In the genomic region with DNA sequence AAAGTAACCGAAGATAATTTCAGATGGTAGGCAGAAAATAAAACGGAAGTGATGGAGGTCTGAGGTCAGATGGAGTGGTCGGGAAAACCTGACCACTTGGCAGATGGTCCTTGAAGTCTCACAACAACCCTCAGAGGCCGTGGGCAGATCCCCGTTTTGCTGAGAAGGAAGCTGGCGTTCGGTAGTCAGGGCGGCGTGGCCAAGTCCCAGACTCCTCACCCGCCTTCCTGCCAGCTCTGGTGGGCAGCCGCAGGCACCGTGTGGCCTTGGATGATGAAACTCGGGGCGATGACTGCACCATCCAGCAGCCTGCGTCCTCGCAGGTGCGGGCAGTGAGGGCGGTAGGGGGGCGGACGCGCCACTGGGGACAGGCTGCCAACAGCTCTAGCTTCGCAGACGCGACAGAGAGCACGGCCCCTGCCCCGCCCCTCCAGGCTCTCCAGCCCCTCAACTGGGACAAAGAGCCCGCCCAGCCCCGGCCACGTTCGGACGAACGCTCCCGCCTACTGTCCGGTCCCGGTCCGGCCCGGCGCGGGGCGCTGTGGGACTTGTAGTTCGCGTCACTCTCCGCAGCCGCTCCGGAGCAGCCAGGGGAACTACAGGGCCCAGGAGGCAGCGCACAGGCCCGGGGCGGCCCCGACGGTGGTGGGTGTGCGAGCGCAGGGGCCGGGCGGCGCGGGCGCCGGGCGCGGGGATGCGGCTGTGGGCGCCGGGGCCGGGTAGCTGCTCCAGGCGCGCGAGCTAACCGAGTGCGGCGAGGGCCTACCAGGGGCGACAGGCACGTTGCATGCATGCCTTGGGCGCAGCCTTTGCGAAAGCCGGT, we compare ENCODE assay signal across 8 cellular contexts. TPM values are rescaled to one million over a fixed set of nuclear protein-coding genes. Genes with fewer than 3 reads are reported as not detected.
DNase-seq lines count a peak whose midpoint lies in the region; ATAC-seq and TF ChIP-seq lines count a peak whose summit lies in the region.

A gene with protein sequence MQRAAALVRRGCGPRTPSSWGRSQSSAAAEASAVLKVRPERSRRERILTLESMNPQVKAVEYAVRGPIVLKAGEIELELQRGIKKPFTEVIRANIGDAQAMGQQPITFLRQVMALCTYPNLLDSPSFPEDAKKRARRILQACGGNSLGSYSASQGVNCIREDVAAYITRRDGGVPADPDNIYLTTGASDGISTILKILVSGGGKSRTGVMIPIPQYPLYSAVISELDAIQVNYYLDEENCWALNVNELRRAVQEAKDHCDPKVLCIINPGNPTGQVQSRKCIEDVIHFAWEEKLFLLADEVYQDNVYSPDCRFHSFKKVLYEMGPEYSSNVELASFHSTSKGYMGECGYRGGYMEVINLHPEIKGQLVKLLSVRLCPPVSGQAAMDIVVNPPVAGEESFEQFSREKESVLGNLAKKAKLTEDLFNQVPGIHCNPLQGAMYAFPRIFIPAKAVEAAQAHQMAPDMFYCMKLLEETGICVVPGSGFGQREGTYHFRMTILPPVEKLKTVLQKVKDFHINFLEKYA (plus strand): TSS at position 673 of the 823 bp plus-strand sequence. CDS start 354 bp downstream, outside the sequence.

- no peaks in the 10 kb centered on the region for H3K9me3 Mint-ChIP-seq in chondrocyte (ENCODE audit: low read depth)

- peaks cover 4% of the 10 kb centered on the region for H3K36me3 Mint-ChIP-seq in chondrocyte (ENCODE audit: low read depth)

- TF ChIP-seq CTCF in chondrocyte (IDR thresholded peaks at IDR 0.05) (peak; percentile 45), kidney epithelial cell (IDR thresholded peaks at IDR 0.05; ENCODE audit: insufficient read depth, low read length, poor library complexity, severe bottlenecking) (no peak)

- H3K27ac Mint-ChIP-seq in chondrocyte (ENCODE audit: unreplicated experiment): peak within 1 kb of the TSS; percentile 99

- peak within 1 kb of the TSS; percentile 95 for H3K4me3 Mint-ChIP-seq in chondrocyte (ENCODE audit: unreplicated experiment)

- peaks cover 39% of the 10 kb centered on the region for H3K4me1 Mint-ChIP-seq in chondrocyte (ENCODE audit: low read depth)

- no peaks in the 10 kb centered on the region for H3K36me3 ChIP-seq in kidney epithelial cell (ENCODE audit: control insufficient read depth, insufficient read depth, low read length)

- H3K27me3 ChIP-seq in kidney epithelial cell (ENCODE audit: control insufficient read depth, insufficient read depth, low read length): no peaks in the 10 kb centered on the region

- H3K27me3 Mint-ChIP-seq in chondrocyte (ENCODE audit: low read depth): peaks cover 1% of the 10 kb centered on the region

- peak within 1 kb of the TSS; percentile 82 for H3K4me3 ChIP-seq in kidney epithelial cell (ENCODE audit: low read depth, low read length)

- peak; percentile 98 for DNase-seq in Ammon's horn (ENCODE audit: low spot score)
- DNase-seq in NCI-H446 (lab: John Stamatoyannopoulos, UW): peak; percentile 29 to 90
- DNase-seq in activated CD4-positive, alpha-beta T cell treated with anti-CD3 and anti-CD28 coated beads for 24 hours (ENCODE audit: low read depth in 2 of 2): peak; percentile 63 to 83
- peak; percentile 99 for DNase-seq in chondrocyte (ENCODE audit: low spot score)
- peak; percentile 78 for DNase-seq in kidney epithelial cell (ENCODE audit: low read depth)
- peak; percentile 93 for DNase-seq in stimulated activated CD4-positive, alpha-beta T cell treated with anti-CD3 and anti-CD28 coated beads, Interleukin-15, amount 100 ng/mL, for 24 hours

- ATAC-seq in GM19035 (IDR thresholded peaks at IDR 0.05; ENCODE audit: unreplicated experiment) (peak; percentile 98), HG03342 (IDR thresholded peaks at IDR 0.05; ENCODE audit: unreplicated experiment) (peak; percentile 98)

RNA-seq across cellular contexts. Expression of the gene that starts here (rescaled TPM):
- 35.1 to 67.1 TPM (median 59.6 TPM) in 3 replicates for total RNA-seq in chondrocyte
- total RNA-seq in kidney epithelial cell: 71.2 and 73.3 TPM in 2 replicates

Comparison
In these comparisons a context has a peak if more than half of its experiments do, and no peak if none do; other contexts are left out.
1. Peak in every context shown above with its lines: DNase-seq, ATAC-seq and H3K4me3 ChIP-seq.